Comparison of ENCODE assay signal across 15 cellular contexts in genomic region chr1:200037501-200037900, GRCh38. TPM values are rescaled to one million over a fixed set of nuclear protein-coding genes. Genes with fewer than 3 reads are reported as not detected.
DNase-seq lines count a peak whose midpoint lies in the region; ATAC-seq and TF ChIP-seq lines count a peak whose summit lies in the region.
"Had no signal": no experiment of that assay in that cellular context is flagged by ENCODE, and none has a peak within 500 bp of the region (broad histone marks: within the 10 kb centered on the region; RNA-seq: fewer than 3 reads in every experiment).

No MANE protein-coding gene starts in this region.

- peaks cover 33% of the 10 kb centered on the region for H3K27me3 Mint-ChIP-seq in activated naive CD8-positive, alpha-beta T cell
- peaks cover 63% of the 10 kb centered on the region for H3K27me3 Mint-ChIP-seq in activated naive CD8-positive, alpha-beta T cell treated with anti-CD3 and anti-CD28 coated beads, Interleukin-2, amount 50 U/mL, for 24 hours
- peaks cover 32% of the 10 kb centered on the region for H3K27me3 Mint-ChIP-seq in brain
- peaks cover 31% of the 10 kb centered on the region for H3K27me3 Mint-ChIP-seq in type B pancreatic cell

- no peak for TF ChIP-seq EP300 in stomach (IDR thresholded peaks at IDR 0.05)

- peak overlapping the region; percentile 59 to 70 for H3K4me3 ChIP-seq in mucosa of rectum (ENCODE audit: low read length in 2 of 2)
- H3K4me3 ChIP-seq in stomach, result no peak overlapping the region
- H3K4me3 ChIP-seq: BLaER1 treated with 17β-estradiol and CSF1 and Interleukin-3, amounts not matched to agents 10 nM and 100 nM had no signal

- H3K9me3 Mint-ChIP-seq in activated naive CD8-positive, alpha-beta T cell (ENCODE audit: low read depth), result no peaks in the 10 kb centered on the region
- no peaks in the 10 kb centered on the region for H3K9me3 Mint-ChIP-seq in activated naive CD8-positive, alpha-beta T cell treated with anti-CD3 and anti-CD28 coated beads, Interleukin-2, amount 50 U/mL, for 24 hours
- no peaks in the 10 kb centered on the region for H3K9me3 Mint-ChIP-seq in brain
- no peaks in the 10 kb centered on the region for H3K9me3 Mint-ChIP-seq in type B pancreatic cell

- no peak for ATAC-seq in activated naive CD8-positive, alpha-beta T cell treated with anti-CD3 and anti-CD28 coated beads, Interleukin-2, amount 50 U/mL, for 24 hours
- no peak for ATAC-seq in HG03571 (IDR thresholded peaks at IDR 0.05; ENCODE audit: unreplicated experiment)
- ATAC-seq: Panc1 had no signal

- WGBS in stomach, 5 donors, result 45 to 78% (median 68%) methylated on average over 2 of the region's 2 CpGs

- H3K4me1 Mint-ChIP-seq in activated naive CD8-positive, alpha-beta T cell (ENCODE audit: low read depth), result peaks cover 36% of the 10 kb centered on the region
- H3K4me1 Mint-ChIP-seq in activated naive CD8-positive, alpha-beta T cell treated with anti-CD3 and anti-CD28 coated beads, Interleukin-2, amount 50 U/mL, for 24 hours, result peaks cover 29% of the 10 kb centered on the region
- peaks cover 36% of the 10 kb centered on the region for H3K4me1 Mint-ChIP-seq in brain
- peaks cover 31% of the 10 kb centered on the region for H3K4me1 Mint-ChIP-seq in type B pancreatic cell (ENCODE audit: unreplicated experiment)

- H3K9ac ChIP-seq in mucosa of rectum (ENCODE audit: low read depth in 1 of 2, low read length in 2 of 2), result peak overlapping the region; percentile 42 to 92
- H3K9ac ChIP-seq: BLaER1 treated with 17β-estradiol and CSF1 and Interleukin-3, amounts not matched to agents 10 nM and 100 nM; KMS-11 had no signal

- intact Hi-C loops in stomach (cut with DNase I; ENCODE audit: low total_unique reads), result no loop called here

- peak overlapping the region; percentile 60 for H3K4me3 Mint-ChIP-seq in activated naive CD8-positive, alpha-beta T cell
- no peak overlapping the region for H3K4me3 Mint-ChIP-seq in activated naive CD8-positive, alpha-beta T cell treated with anti-CD3 and anti-CD28 coated beads, Interleukin-2, amount 50 U/mL, for 24 hours
- peak overlapping the region in 3 of 5 experiments; percentile 76 to 87 (median 78) for H3K4me3 Mint-ChIP-seq in brain
- H3K4me3 Mint-ChIP-seq in type B pancreatic cell, result peak overlapping the region; percentile 64

- no peaks in the 10 kb centered on the region for H3K36me3 Mint-ChIP-seq in activated naive CD8-positive, alpha-beta T cell
- H3K36me3 Mint-ChIP-seq in activated naive CD8-positive, alpha-beta T cell treated with anti-CD3 and anti-CD28 coated beads, Interleukin-2, amount 50 U/mL, for 24 hours (ENCODE audit: low read depth), result peaks cover 2% of the 10 kb centered on the region
- H3K36me3 Mint-ChIP-seq in brain (no peaks in the 10 kb centered on the region), type B pancreatic cell (no peaks in the 10 kb centered on the region)

- TF ChIP-seq POLR2A in stomach (IDR thresholded peaks at IDR 0.05), result no peak

- H3K9me3 ChIP-seq in mucosa of rectum (ENCODE audit: control insufficient read depth in 2 of 2, low read length in 2 of 2) (no peaks in the 10 kb centered on the region), stomach (no peaks in the 10 kb centered on the region)

- TF ChIP-seq CTCF in brain (conservative IDR thresholded peaks at IDR 0.05) (no peak), type B pancreatic cell (conservative IDR thresholded peaks at IDR 0.05) (no peak), stomach (IDR thresholded peaks at IDR 0.05) (no peak)

- H3K27ac ChIP-seq in mucosa of rectum (ENCODE audit: low read depth in 2 of 2, low read length in 2 of 2), result peak overlapping the region; percentile 52 to 80
- H3K27ac ChIP-seq in stomach, result no peak overlapping the region
- H3K27ac ChIP-seq: 22Rv1; BLaER1 treated with 17β-estradiol and CSF1 and Interleukin-3, amounts not matched to agents 10 nM and 100 nM; KMS-11 had no signal

- no peak overlapping the region for H3K27ac Mint-ChIP-seq in activated naive CD8-positive, alpha-beta T cell
- H3K27ac Mint-ChIP-seq in activated naive CD8-positive, alpha-beta T cell treated with anti-CD3 and anti-CD28 coated beads, Interleukin-2, amount 50 U/mL, for 24 hours, result no peak overlapping the region
- H3K27ac Mint-ChIP-seq in brain (no peak overlapping the region), type B pancreatic cell (no peak overlapping the region)

- no peak for DNase-seq in activated naive CD8-positive, alpha-beta T cell treated with anti-CD3 and anti-CD28 coated beads, Interleukin-2, amount 50 U/mL, for 24 hours
- DNase-seq in type B pancreatic cell (ENCODE audit: extremely low spot score, unreplicated experiment), result no peak
- no peak for DNase-seq in stomach
- no peak for DNase-seq in HuH-7 (ENCODE audit: low spot score)
- DNase-seq: NCI-H1930, NCI-H510A treated with DMSO at 0.1 percent for 48 hours, SHP77 had no signal

- H3K4me1 ChIP-seq in mucosa of rectum (ENCODE audit: control insufficient read depth in 2 of 2, insufficient read depth in 2 of 2, low read length in 2 of 2), result peaks cover 26 to 56% of the 10 kb centered on the region in 2 donors
- H3K4me1 ChIP-seq in stomach, result peaks cover 23 to 75% (median 55%) of the 10 kb centered on the region in 4 donors

- H3K36me3 ChIP-seq in mucosa of rectum (ENCODE audit: control insufficient read depth in 2 of 2, insufficient read depth in 2 of 2, low read length in 2 of 2) (no peaks in the 10 kb centered on the region), stomach (no peaks in the 10 kb centered on the region)
- H3K36me3 ChIP-seq: BLaER1 treated with 17β-estradiol and CSF1 and Interleukin-3, amounts not matched to agents 10 nM and 100 nM had no signal

- H3K27me3 ChIP-seq in mucosa of rectum (ENCODE audit: control insufficient read depth in 2 of 2, insufficient read depth in 2 of 2, low read length in 2 of 2) (peaks cover 18 to 20% of the 10 kb centered on the region in 2 donors), stomach (peaks cover 48 to 100% (median 88%) of the 10 kb centered on the region in 3 donors)

RNA-seq across cellular contexts. Expression of gene NR5A2, which starts 10.0 kb away (rescaled TPM):
- 0.53 TPM for polyA plus RNA-seq in brain (ENCODE audit: insufficient read depth, low read depth, low replicate concordance)
- 3.5 and 6.2 TPM in 2 replicates for total RNA-seq in type B pancreatic cell (ENCODE audit: low replicate concordance)
- total RNA-seq in stomach, result 100 to 1,000 TPM in 1 of 5 donors, 10 to 100 TPM in 1, 1 to 10 TPM in 1, under 1 TPM in 1, not detected in 1; 0.45 to 227 (median 6.0) TPM
- under 1 TPM; 0.33 to 0.46 (median 0.44) TPM for polyA plus RNA-seq in stomach

Comparison
In these comparisons a context has a peak if more than half of its experiments do, and no peak if none do; other contexts are left out.
1. H3K27ac ChIP-seq: peak in mucosa of rectum (2 of 2); none in stomach (0 of 5).
2. H3K4me3 ChIP-seq: peak in mucosa of rectum (2 of 2); none in stomach (0 of 4).